8 cellular contexts compared by ENCODE assay signal in genomic region chr3:147945968-147946519, GRCh38.
DNase-seq lines count a peak whose midpoint lies in the region; ATAC-seq and TF ChIP-seq lines count a peak whose summit lies in the region.

No MANE protein-coding gene starts in this region.

- H2AFZ ChIP-seq in parathyroid adenoma, result peak overlapping the region; percentile 53

- in situ Hi-C loops in SK-MEL-5 (cut with HindIII; ENCODE audit: low pct_unique_long_range_greater_than_20kb, low sequenced_read_pairs), result no loop called here

- peak; percentile 26 to 54 for DNase-seq in NCI-H2081 (lab: John Stamatoyannopoulos, UW)
- DNase-seq in NCI-H2081 treated with DMSO at 0.1 percent for 48 hours (lab: John Stamatoyannopoulos, UW), result no peak
- DNase-seq in SK-MEL-5 (ENCODE audit: low read depth, low spot score), result peak; percentile 82
- peak; percentile 88 for DNase-seq in fibroblast of villous mesenchyme (ENCODE audit: low read depth)
- no peak for DNase-seq in activated CD4-positive, alpha-beta T cell treated with anti-CD3 and anti-CD28 coated beads for 1 hour

- H3K9me3 ChIP-seq in parathyroid adenoma (ENCODE audit: control insufficient read depth, low read length), result no peaks in the 10 kb centered on the region

- H3K79me2 ChIP-seq in parathyroid adenoma, result no peaks in the 10 kb centered on the region

- H3K27me3 ChIP-seq in parathyroid adenoma (ENCODE audit: control insufficient read depth, insufficient read depth, low read length), result no peaks in the 10 kb centered on the region

- H3K36me3 ChIP-seq in parathyroid adenoma (ENCODE audit: control insufficient read depth, insufficient read depth, low read length), result no peaks in the 10 kb centered on the region

- no peak overlapping the region for H3K9ac ChIP-seq in parathyroid adenoma

- ATAC-seq in HG03159 (IDR thresholded peaks at IDR 0.05; ENCODE audit: unreplicated experiment), result peak; percentile 73
- ATAC-seq in HG02970 (IDR thresholded peaks at IDR 0.05; ENCODE audit: low FRiP score, unreplicated experiment), result no peak

- peak overlapping the region; percentile 34 for H3K4me3 ChIP-seq in fibroblast of villous mesenchyme (ENCODE audit: low read depth, low read length)
- peak overlapping the region; percentile 38 for H3K4me3 ChIP-seq in parathyroid adenoma (ENCODE audit: low read depth, low read length)

- TF ChIP-seq CTCF in fibroblast of villous mesenchyme (IDR thresholded peaks at IDR 0.05; ENCODE audit: insufficient read depth, low read depth, low read length) (peak; percentile 78), parathyroid adenoma (IDR thresholded peaks at IDR 0.05) (peak; percentile 23)

- H3K27ac ChIP-seq in parathyroid adenoma, result no peak overlapping the region

- peak overlapping the region; percentile 62 for H3K4me2 ChIP-seq in parathyroid adenoma (ENCODE audit: low read length)

- no peaks in the 10 kb centered on the region for H3K4me1 ChIP-seq in parathyroid adenoma

Comparison
In these comparisons a context has a peak if more than half of its experiments do, and no peak if none do; other contexts are left out.
1. DNase-seq: peak in NCI-H2081 (2 of 2), SK-MEL-5 (single experiment) and fibroblast of villous mesenchyme (single experiment); none in NCI-H2081 treated with DMSO at 0.1 percent for 48 hours (single experiment) and activated CD4-positive, alpha-beta T cell treated with anti-CD3 and anti-CD28 coated beads for 1 hour (single experiment).